Comparison of ENCODE assay signal across 1 cellular context in the genomic region with DNA sequence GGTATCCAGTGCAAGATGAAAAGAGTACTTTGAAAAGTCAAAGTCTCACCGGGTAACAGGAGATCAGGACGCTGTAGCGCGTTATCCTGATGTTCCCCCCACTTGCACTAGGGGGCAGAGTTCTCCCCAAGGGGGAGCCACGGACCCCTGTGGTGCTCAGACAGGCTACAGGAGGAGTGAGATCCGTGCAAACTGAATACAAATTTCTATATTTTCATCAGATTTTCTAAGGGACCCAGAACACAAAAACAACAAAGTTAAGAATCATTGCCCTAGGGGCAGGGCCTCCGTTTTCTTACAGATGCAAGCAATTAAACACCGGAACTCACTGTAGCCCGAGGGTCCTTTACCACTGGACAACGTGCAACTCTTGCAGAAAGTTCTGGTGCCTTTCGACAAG.
TF ChIP-seq lines count a peak whose summit lies in the region.

No MANE protein-coding gene starts in this region.

TF ChIP-seq in Ishikawa, 13 proteins besides CTCF, POLR2A, EP300 and RAD21 (continued from another document):
- TF ChIP-seq, protein P1, sequence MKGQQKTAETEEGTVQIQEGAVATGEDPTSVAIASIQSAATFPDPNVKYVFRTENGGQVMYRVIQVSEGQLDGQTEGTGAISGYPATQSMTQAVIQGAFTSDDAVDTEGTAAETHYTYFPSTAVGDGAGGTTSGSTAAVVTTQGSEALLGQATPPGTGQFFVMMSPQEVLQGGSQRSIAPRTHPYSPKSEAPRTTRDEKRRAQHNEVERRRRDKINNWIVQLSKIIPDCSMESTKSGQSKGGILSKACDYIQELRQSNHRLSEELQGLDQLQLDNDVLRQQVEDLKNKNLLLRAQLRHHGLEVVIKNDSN (IDR thresholded peaks at IDR 0.05) = no peak
- TF ChIP-seq ZBTB7A (IDR thresholded peaks at IDR 0.05; ENCODE audit: low read depth) (no peak), CEBPB (IDR thresholded peaks at IDR 0.05) (no peak), NFIC (IDR thresholded peaks at IDR 0.05) (no peak), EGR1 (IDR thresholded peaks at IDR 0.05) (no peak)
TF ChIP-seq in Ishikawa: peak in this region for 0.
